ENCODE assay signal across 8 cellular contexts in genomic region chr19:38361633-38362075, GRCh38. TPM values are rescaled to one million over a fixed set of nuclear protein-coding genes. Genes with fewer than 3 reads are reported as not detected.
DNase-seq lines count a peak whose midpoint lies in the region; ATAC-seq and TF ChIP-seq lines count a peak whose summit lies in the region.

No MANE protein-coding gene starts in this region.

- peak overlapping the region; percentile 49 to 77 for H3K4me3 ChIP-seq in ascending aorta
- H3K4me3 ChIP-seq in rectal smooth muscle tissue (ENCODE audit: low read length) = peak overlapping the region; percentile 71
- H3K4me3 ChIP-seq in aorta (ENCODE audit: low read length in 2 of 2) = peak overlapping the region; percentile 16 to 28

- no peak overlapping the region for H3K27ac ChIP-seq in ascending aorta
- no peak overlapping the region for H3K27ac ChIP-seq in rectal smooth muscle tissue (ENCODE audit: low read depth, low read length)
- no peak overlapping the region for H3K27ac ChIP-seq in aorta (ENCODE audit: low read depth in 1 of 2, low read length in 2 of 2)

- H3K27me3 ChIP-seq in ascending aorta (no peaks in the 10 kb centered on the region), rectal smooth muscle tissue (ENCODE audit: control insufficient read depth, insufficient read depth, low read length) (peaks cover 10% of the 10 kb centered on the region), aorta (ENCODE audit: control insufficient read depth in 1 of 2, insufficient read depth in 2 of 2, low read length in 1 of 2) (no peaks in the 10 kb centered on the region)

- H3K4me1 ChIP-seq in ascending aorta = peaks cover 0 to 12% of the 10 kb centered on the region in 2 donors
- H3K4me1 ChIP-seq in rectal smooth muscle tissue (ENCODE audit: control insufficient read depth, insufficient read depth, low read length) = no peaks in the 10 kb centered on the region
- no peaks in the 10 kb centered on the region for H3K4me1 ChIP-seq in aorta (ENCODE audit: control insufficient read depth in 1 of 2, insufficient read depth in 2 of 2, low read length in 2 of 2)

- H3K9me3 ChIP-seq in ascending aorta = no peaks in the 10 kb centered on the region
- H3K9me3 ChIP-seq in aorta (ENCODE audit: control insufficient read depth, low read length) = no peaks in the 10 kb centered on the region

- WGBS in aorta, 2 donors = 0 to 1% methylated on average over 35 to 37 of the region's 37 CpGs

- ATAC-seq in GM19023 (IDR thresholded peaks at IDR 0.05; ENCODE audit: unreplicated experiment) (peak; percentile 56), aorta (ENCODE audit: low FRiP score) (peak; percentile 87)

- DNase-seq in ACHN = peak; percentile 82
- peak; percentile 16 for DNase-seq in NCI-H1092 (lab: John Stamatoyannopoulos, UW)
- DNase-seq in T-helper 2 cell = peak; percentile 35 to 86 (median 50)
- peak in 1 of 2 donors; percentile 78 for DNase-seq in ascending aorta (ENCODE audit: low spot score in 2 of 2)
- DNase-seq in hepatic stellate cell (ENCODE audit: low spot score) = peak; percentile 89
- DNase-seq in aorta = peak; percentile 89

- intact Hi-C loops in ascending aorta (cut with DNase I) = no loop called here
- intact Hi-C loops in aorta (cut with DNase I) = no loop called here

- H3K9ac ChIP-seq in rectal smooth muscle tissue (ENCODE audit: low read length) = no peak overlapping the region

- H3K36me3 ChIP-seq in ascending aorta (no peaks in the 10 kb centered on the region), rectal smooth muscle tissue (ENCODE audit: control insufficient read depth, insufficient read depth, low read length) (no peaks in the 10 kb centered on the region), aorta (ENCODE audit: control insufficient read depth in 1 of 2, insufficient read depth in 2 of 2, low read length in 1 of 2) (no peaks in the 10 kb centered on the region)

- in situ Hi-C loops in ACHN (cut with HindIII; ENCODE audit: low pct_ligation_motif_present, low pct_unique_long_range_greater_than_20kb, low sequenced_read_pairs) = no loop called here

- TF ChIP-seq CTCF in ascending aorta (IDR thresholded peaks at IDR 0.05) = peak in 1 of 3 experiments; percentile 8

RNA-seq across cellular contexts. Expression of gene PSMD8, which starts 12.7 kb away (rescaled TPM):
- total RNA-seq in ascending aorta = 235 TPM
- 100 to 1,000 TPM in 1 of 2 donors, 10 to 100 TPM in 1; 92.4 to 119 TPM for total RNA-seq in aorta
- 100 to 1,000 TPM in 1 of 2 donors, 10 to 100 TPM in 1; 95.5 to 108 TPM for polyA plus RNA-seq in aorta

RNA-seq across cellular contexts. Expression of gene CATSPERG, which starts 26.0 kb away (rescaled TPM):
- total RNA-seq in ascending aorta (2.9 TPM), aorta (10 to 100 TPM in 1 of 2 donors, 1 to 10 TPM in 1; 6.9 to 10.7 TPM)
- polyA plus RNA-seq in aorta = 1 to 10 TPM; 1.1 to 2.6 TPM

RNA-seq across cellular contexts. Expression of gene GGN, which starts 26.2 kb away (rescaled TPM):
- total RNA-seq in ascending aorta (46.9 TPM), aorta (1 to 10 TPM; 3.3 to 4.7 TPM)
- polyA plus RNA-seq in aorta = 1 to 10 TPM in 1 of 2 donors, under 1 TPM in 1; 0.50 to 6.9 TPM

RNA-seq across cellular contexts. Expression of gene SPRED3, which starts 26.8 kb away (rescaled TPM):
- total RNA-seq in ascending aorta = 18.3 TPM
- total RNA-seq in aorta = 10 to 100 TPM; 19.6 to 26.1 TPM
- 10 to 100 TPM in 1 of 2 donors, 1 to 10 TPM in 1; 1.9 to 11.3 TPM for polyA plus RNA-seq in aorta

RNA-seq across cellular contexts. Expression of gene FAM98C, which starts 41.2 kb away (rescaled TPM):
- 11.1 TPM for total RNA-seq in ascending aorta
- total RNA-seq in aorta = 10 to 100 TPM; 14.5 to 19.6 TPM
- 10 to 100 TPM; 10.3 to 32.0 TPM for polyA plus RNA-seq in aorta
